ENCODE assay signal across 15 cellular contexts in the genomic region with DNA sequence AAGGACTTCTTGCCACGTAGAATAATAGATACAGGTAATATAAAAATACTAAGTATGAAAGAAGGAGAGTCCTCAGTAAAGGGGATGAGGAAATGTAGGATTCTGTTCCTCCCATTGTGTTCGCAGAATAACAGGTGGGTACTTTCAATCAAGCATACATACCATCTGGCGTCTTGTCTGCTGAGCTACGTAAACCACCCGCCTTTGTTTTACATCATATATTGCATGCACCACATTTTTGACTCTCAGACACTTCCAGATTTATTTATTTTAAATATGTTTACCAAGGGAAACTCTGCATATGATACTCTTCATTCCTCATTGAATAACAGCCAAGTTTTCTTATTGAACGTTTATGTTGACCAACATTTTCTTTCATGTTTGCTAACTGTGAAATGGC.
DNase-seq lines count a peak whose midpoint lies in the region; ATAC-seq and TF ChIP-seq lines count a peak whose summit lies in the region.
"Had no signal": no experiment of that assay in that cellular context is flagged by ENCODE, and none has a peak within 500 bp of the region (broad histone marks: within the 10 kb centered on the region; RNA-seq: fewer than 3 reads in every experiment).

No MANE protein-coding gene starts in this region.

- H3K36me3 ChIP-seq in gastroesophageal sphincter, result no peaks in the 10 kb centered on the region
- H3K36me3 ChIP-seq: BLaER1 treated with 17β-estradiol and CSF1 and Interleukin-3, amounts not matched to agents 10 nM and 100 nM; Peyer's patch had no signal

- H3K4me3 ChIP-seq in gastroesophageal sphincter, result no peak overlapping the region
- H3K4me3 ChIP-seq: BLaER1 treated with 17β-estradiol and CSF1 and Interleukin-3, amounts not matched to agents 10 nM and 100 nM; GM12878; Peyer's patch had no signal

- no peak for TF ChIP-seq EP300 in gastroesophageal sphincter (IDR thresholded peaks at IDR 0.05)

- no peaks in the 10 kb centered on the region for H3K36me3 Mint-ChIP-seq in activated T-helper 17 cell treated with anti-CD3 and anti-CD28 coated beads, Interleukin-2, amount 50 U/mL, for 72 hours (ENCODE audit: low read depth)

- no peaks in the 10 kb centered on the region for H3K27me3 ChIP-seq in gastroesophageal sphincter
- H3K27me3 ChIP-seq: BLaER1 treated with 17β-estradiol and CSF1 and Interleukin-3, amounts not matched to agents 10 nM and 100 nM; Peyer's patch had no signal

- no peak overlapping the region for H3K4me3 Mint-ChIP-seq in activated T-helper 17 cell treated with anti-CD3 and anti-CD28 coated beads, Interleukin-2, amount 50 U/mL, for 72 hours

- TF ChIP-seq CTCF in gastroesophageal sphincter (IDR thresholded peaks at IDR 0.05), result no peak

- no peaks in the 10 kb centered on the region for H3K9me3 ChIP-seq in gastroesophageal sphincter
- H3K9me3 ChIP-seq: BLaER1 treated with 17β-estradiol and CSF1 and Interleukin-3, amounts not matched to agents 10 nM and 100 nM; Peyer's patch had no signal

- no peak overlapping the region for H3K27ac ChIP-seq in gastroesophageal sphincter
- H3K27ac ChIP-seq: BLaER1 treated with 17β-estradiol and CSF1 and Interleukin-3, amounts not matched to agents 10 nM and 100 nM; Peyer's patch had no signal

- H3K27me3 Mint-ChIP-seq in activated T-helper 17 cell treated with anti-CD3 and anti-CD28 coated beads, Interleukin-2, amount 50 U/mL, for 72 hours, result peaks cover 8% of the 10 kb centered on the region

- no peak overlapping the region for H3K27ac Mint-ChIP-seq in activated T-helper 17 cell treated with anti-CD3 and anti-CD28 coated beads, Interleukin-2, amount 50 U/mL, for 72 hours

- peaks cover under 1% of the 10 kb centered on the region for H3K9me3 Mint-ChIP-seq in activated T-helper 17 cell treated with anti-CD3 and anti-CD28 coated beads, Interleukin-2, amount 50 U/mL, for 72 hours

- H3K4me1 ChIP-seq in gastroesophageal sphincter, result no peaks in the 10 kb centered on the region
- H3K4me1 ChIP-seq: BLaER1 treated with 17β-estradiol and CSF1 and Interleukin-3, amounts not matched to agents 10 nM and 100 nM; Peyer's patch had no signal

- DNase-seq in NCI-H510A treated with DMSO at 0.1 percent for 48 hours (lab: John Stamatoyannopoulos, UW) (peak; percentile 26), NCI-H510A (lab: John Stamatoyannopoulos, UW) (no peak), NCI-H2171 (lab: John Stamatoyannopoulos, UW) (peak; percentile 82), NCI-H82 treated with DMSO at 0.1 percent for 48 hours (lab: John Stamatoyannopoulos, UW; ENCODE audit: unreplicated experiment) (peak; percentile 81), T1000 (lab: John Stamatoyannopoulos, UW) (no peak)
- DNase-seq in activated naive CD4-positive, alpha-beta T cell treated with Interleukin-2 at 50 U/mL for 16 hours, result no peak
- DNase-seq: KG1, NCI-H774, Peyer's patch, Right ventricle myocardium superior, T-helper 2 cell had no signal

- no peak for TF ChIP-seq POLR2A in gastroesophageal sphincter (IDR thresholded peaks at IDR 0.05)

- H3K4me1 Mint-ChIP-seq in activated T-helper 17 cell treated with anti-CD3 and anti-CD28 coated beads, Interleukin-2, amount 50 U/mL, for 72 hours, result no peaks in the 10 kb centered on the region

- no peak for ATAC-seq in gastroesophageal sphincter
- no peak for ATAC-seq in activated T-helper 17 cell treated with anti-CD3 and anti-CD28 coated beads, Interleukin-2, amount 50 U/mL, for 72 hours (replicated peaks)
- ATAC-seq: GM12878 had no signal

- 58 to 62% methylated on average over 6 of the region's 6 CpGs for WGBS in gastroesophageal sphincter (ENCODE audit: low coverage in 1 of 2), 2 donors

Comparison
In these comparisons a context has a peak if more than half of its experiments do, and no peak if none do; other contexts are left out.
1. DNase-seq: peak in NCI-H510A treated with DMSO at 0.1 percent for 48 hours (single experiment), NCI-H2171 (single experiment) and NCI-H82 treated with DMSO at 0.1 percent for 48 hours (single experiment); none in NCI-H510A (single experiment), activated naive CD4-positive, alpha-beta T cell treated with Interleukin-2 at 50 U/mL for 16 hours (single experiment) and T1000 (single experiment).